ENCODE assay signal across 1 cellular context in the genomic region with DNA sequence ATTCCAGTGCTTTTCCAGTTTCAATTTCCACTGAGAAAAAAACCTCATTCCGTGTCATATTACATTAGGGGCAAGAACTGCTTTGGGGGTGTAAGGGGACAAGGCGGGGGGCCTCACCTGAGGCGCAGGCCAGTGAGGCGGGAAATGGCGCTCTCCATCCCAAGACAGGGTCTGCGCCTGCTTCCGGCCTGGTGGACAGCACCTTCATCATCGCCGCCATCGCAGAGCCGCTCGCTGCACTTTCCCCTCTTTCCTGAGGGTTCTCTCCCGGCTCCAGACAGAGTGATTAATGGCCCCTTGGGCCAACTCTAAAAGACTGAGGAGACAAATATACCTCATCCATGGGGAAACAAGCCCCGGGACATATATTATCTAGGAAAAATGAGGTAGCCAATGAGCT.
TF ChIP-seq lines count a peak whose summit lies in the region.

No MANE protein-coding gene starts in this region.

TF ChIP-seq in K562, 482 proteins besides CTCF, POLR2A, EP300 and RAD21:
- TF ChIP-seq MEIS2 (IDR thresholded peaks at IDR 0.05; ENCODE audit: partially characterized antibody) (peak; percentile 26), SMC3 (conservative IDR thresholded peaks at IDR 0.05; ENCODE audit: insufficient read depth, low read depth, low read length) (no peak)
- TF ChIP-seq, protein P1, sequence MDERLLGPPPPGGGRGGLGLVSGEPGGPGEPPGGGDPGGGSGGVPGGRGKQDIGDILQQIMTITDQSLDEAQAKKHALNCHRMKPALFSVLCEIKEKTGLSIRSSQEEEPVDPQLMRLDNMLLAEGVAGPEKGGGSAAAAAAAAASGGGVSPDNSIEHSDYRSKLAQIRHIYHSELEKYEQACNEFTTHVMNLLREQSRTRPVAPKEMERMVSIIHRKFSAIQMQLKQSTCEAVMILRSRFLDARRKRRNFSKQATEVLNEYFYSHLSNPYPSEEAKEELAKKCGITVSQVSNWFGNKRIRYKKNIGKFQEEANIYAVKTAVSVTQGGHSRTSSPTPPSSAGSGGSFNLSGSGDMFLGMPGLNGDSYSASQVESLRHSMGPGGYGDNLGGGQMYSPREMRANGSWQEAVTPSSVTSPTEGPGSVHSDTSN (CRISPR knock-in tag; IDR thresholded peaks at IDR 0.05; ENCODE audit: low read depth) = no peak
- TF ChIP-seq, protein P1 (tag; conservative IDR thresholded peaks at IDR 0.05; ENCODE audit: low read depth) = 0 out of 2 replicates have a peak, but pooled peaks have one; percentile 18
